Comparison of ENCODE assay signal across 16 cellular contexts in the genomic region with DNA sequence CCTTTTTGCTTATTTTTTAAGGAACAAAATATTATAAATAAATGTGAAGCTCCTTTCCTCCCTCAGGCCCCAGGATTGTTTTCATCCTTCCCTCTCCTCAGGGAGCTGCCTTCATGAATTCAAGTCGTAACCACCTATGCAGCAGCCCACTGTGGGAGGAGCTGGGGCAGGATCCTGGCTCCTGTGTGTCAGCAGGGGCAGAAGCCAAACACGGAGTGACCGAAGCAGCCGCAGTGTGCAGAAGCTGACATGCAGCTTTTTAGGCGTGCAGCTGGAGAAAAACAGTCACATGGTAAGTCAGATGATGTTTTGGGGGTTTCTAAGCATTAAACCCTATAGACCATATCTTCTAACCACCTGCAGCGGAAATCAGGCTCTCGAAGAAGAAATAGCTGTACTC.
DNase-seq lines count a peak whose midpoint lies in the region; ATAC-seq and TF ChIP-seq lines count a peak whose summit lies in the region.
"Had no signal": no experiment of that assay in that cellular context is flagged by ENCODE, and none has a peak within 500 bp of the region (broad histone marks: within the 10 kb centered on the region; RNA-seq: fewer than 3 reads in every experiment).

No MANE protein-coding gene starts in this region.

- 0 out of 22 replicates have a peak, but pooled peaks cover 0 to 6% (median 0%) of the 10 kb centered on the region in 11 experiments for H3K27me3 ChIP-seq in BLaER1 treated with 17β-estradiol and CSF1 and Interleukin-3, amounts not matched to agents 10 nM and 100 nM
- H3K27me3 ChIP-seq in WERI-Rb-1 (ENCODE audit: insufficient read depth, low read depth, severe bottlenecking): no peaks in the 10 kb centered on the region

- peaks cover 33 to 84% (median 74%) of the 10 kb centered on the region in 10 experiments for H3K4me1 ChIP-seq in BLaER1 treated with 17β-estradiol and CSF1 and Interleukin-3, amounts not matched to agents 10 nM and 100 nM

- H3K9me3 Mint-ChIP-seq in memory B cell: peaks cover 4% of the 10 kb centered on the region
- H3K9me3 Mint-ChIP-seq in activated CD8-positive, alpha-beta T cell treated with anti-CD3 and anti-CD28 coated beads, Interleukin-2, amount 10 ng/mL, durations not matched to agents 7 days and 5 days (ENCODE audit: insufficient read depth): no peaks in the 10 kb centered on the region
- H3K9me3 Mint-ChIP-seq: CD4-positive, alpha-beta T cell had no signal

- H3K27ac ChIP-seq in BLaER1 treated with 17β-estradiol and CSF1 and Interleukin-3, amounts not matched to agents 10 nM and 100 nM: peak overlapping the region in 1 of 11 experiments; percentile 34; a peak in 1 of 22 replicates
- H3K27ac ChIP-seq in WERI-Rb-1: no peak overlapping the region
- H3K27ac ChIP-seq: C4-2B had no signal

- H3K36me3 ChIP-seq in BLaER1 treated with 17β-estradiol and CSF1 and Interleukin-3, amounts not matched to agents 10 nM and 100 nM: no peaks in the 10 kb centered on the region
- H3K36me3 ChIP-seq in WERI-Rb-1: no peaks in the 10 kb centered on the region

- H3K4me1 Mint-ChIP-seq in memory B cell: no peaks in the 10 kb centered on the region
- no peaks in the 10 kb centered on the region for H3K4me1 Mint-ChIP-seq in activated CD8-positive, alpha-beta T cell treated with anti-CD3 and anti-CD28 coated beads, Interleukin-2, amount 10 ng/mL, durations not matched to agents 7 days and 5 days (ENCODE audit: low read depth)
- H3K4me1 Mint-ChIP-seq: B cell had no signal

- H3K9me3 ChIP-seq in BLaER1 treated with 17β-estradiol and CSF1 and Interleukin-3, amounts not matched to agents 10 nM and 100 nM (replicated peaks in 1 of 11): peaks cover 0 to 4% (median 0%) of the 10 kb centered on the region in 11 experiments; a peak in 3 of 22 replicates
- no peaks in the 10 kb centered on the region for H3K9me3 ChIP-seq in WERI-Rb-1 (ENCODE audit: severe bottlenecking)

- no peaks in the 10 kb centered on the region for H3K27me3 Mint-ChIP-seq in memory B cell
- H3K27me3 Mint-ChIP-seq in activated CD8-positive, alpha-beta T cell treated with anti-CD3 and anti-CD28 coated beads, Interleukin-2, amount 10 ng/mL, durations not matched to agents 7 days and 5 days (ENCODE audit: low read depth): no peaks in the 10 kb centered on the region
- H3K27me3 Mint-ChIP-seq: B cell; CD4-positive, alpha-beta T cell; IgD-negative memory B cell had no signal

- DNase-seq in RPMI8226 (peak; percentile 57), memory B cell (ENCODE audit: low spot score in 2 of 2) (no peak), posterior vena cava (ENCODE audit: low spot score) (peak; percentile 59), WERI-Rb-1 (no peak), left lobe of liver (ENCODE audit: low spot score) (no peak)
- DNase-seq in activated CD8-positive, alpha-beta T cell treated with anti-CD3 and anti-CD28 coated beads, Interleukin-2, amount 10 ng/mL, durations not matched to agents 7 days and 5 days: no peak
- DNase-seq: CD4-positive, alpha-beta T cell; DMS153; DMS79 treated with DMSO at 0.1 percent for 48 hours; GF-D8; H9 had no signal

- intact Hi-C loops in posterior vena cava (cut with DNase I): no loop called here

- ATAC-seq in memory B cell (ENCODE audit: low read depth): peak; percentile 51
- ATAC-seq in activated CD8-positive, alpha-beta T cell treated with anti-CD3 and anti-CD28 coated beads, Interleukin-2, amount 10 ng/mL, durations not matched to agents 7 days and 5 days: no peak
- no peak for ATAC-seq in left lobe of liver
- ATAC-seq: HepG2 had no signal

- POLR2A ChIA-PET in activated CD8-positive, alpha-beta T cell treated with anti-CD3 and anti-CD28 coated beads, Interleukin-2, amount 10 ng/mL, durations not matched to agents 7 days and 5 days (lab: Charles Lee): no interaction called here

- no peaks in the 10 kb centered on the region for H4K20me1 ChIP-seq in BLaER1 treated with 17β-estradiol and CSF1 and Interleukin-3, amounts not matched to agents 10 nM and 100 nM

- H3K4me3 Mint-ChIP-seq in memory B cell: no peak overlapping the region
- H3K4me3 Mint-ChIP-seq in activated CD8-positive, alpha-beta T cell treated with anti-CD3 and anti-CD28 coated beads, Interleukin-2, amount 10 ng/mL, durations not matched to agents 7 days and 5 days: no peak overlapping the region
- H3K4me3 Mint-ChIP-seq: B cell; CD4-positive, alpha-beta T cell; H9; IgD-negative memory B cell had no signal

- H3K9ac ChIP-seq in BLaER1 treated with 17β-estradiol and CSF1 and Interleukin-3, amounts not matched to agents 10 nM and 100 nM: no peak overlapping the region

- H3K4me3 ChIP-seq in BLaER1 treated with 17β-estradiol and CSF1 and Interleukin-3, amounts not matched to agents 10 nM and 100 nM: no peak overlapping the region
- H3K4me3 ChIP-seq in WERI-Rb-1 (ENCODE audit: low read depth, low read length): no peak overlapping the region

- no peak for TF ChIP-seq CTCF in WERI-Rb-1 (IDR thresholded peaks at IDR 0.05; ENCODE audit: low read depth, low read length)

- H3K4me2 ChIP-seq in BLaER1 treated with 17β-estradiol and CSF1 and Interleukin-3, amounts not matched to agents 10 nM and 100 nM: peak overlapping the region; percentile 23 to 96 (median 67); a peak in 21 of 22 replicates

- CTCF ChIA-PET in activated CD8-positive, alpha-beta T cell treated with anti-CD3 and anti-CD28 coated beads, Interleukin-2, amount 10 ng/mL, durations not matched to agents 7 days and 5 days (lab: Charles Lee): no interaction called here

- no peaks in the 10 kb centered on the region for H3K36me3 Mint-ChIP-seq in memory B cell
- no peaks in the 10 kb centered on the region for H3K36me3 Mint-ChIP-seq in activated CD8-positive, alpha-beta T cell treated with anti-CD3 and anti-CD28 coated beads, Interleukin-2, amount 10 ng/mL, durations not matched to agents 7 days and 5 days (ENCODE audit: low read depth)
- H3K36me3 Mint-ChIP-seq: IgD-negative memory B cell had no signal

- no peak overlapping the region for H3K27ac Mint-ChIP-seq in memory B cell
- no peak overlapping the region for H3K27ac Mint-ChIP-seq in activated CD8-positive, alpha-beta T cell treated with anti-CD3 and anti-CD28 coated beads, Interleukin-2, amount 10 ng/mL, durations not matched to agents 7 days and 5 days
- H3K27ac Mint-ChIP-seq: B cell; CD4-positive, alpha-beta T cell; H9; IgD-negative memory B cell had no signal

Comparison
In these comparisons a context has a peak if more than half of its experiments do, and no peak if none do; other contexts are left out.
1. DNase-seq: peak in RPMI8226 (single experiment) and posterior vena cava (single experiment); none in memory B cell (0 of 2), activated CD8-positive, alpha-beta T cell treated with anti-CD3 and anti-CD28 coated beads, Interleukin-2, amount 10 ng/mL, durations not matched to agents 7 days and 5 days (single experiment), WERI-Rb-1 (single experiment) and left lobe of liver (single experiment).